In genomic region chr7:119964065-119964464, GRCh38 we compare ENCODE assay signal across 26 cellular contexts.
"Had no signal": no experiment of that assay in that cellular context is flagged by ENCODE, and none has a peak within 500 bp of the region (broad histone marks: within the 10 kb centered on the region; RNA-seq: fewer than 3 reads in every experiment).

No MANE protein-coding gene starts in this region.

- H3K27me3 ChIP-seq: breast epithelium, SJCRH30 had no signal

- H3K9me3 Mint-ChIP-seq: activated CD4-positive, alpha-beta memory T cell treated with anti-CD3 and anti-CD28 coated beads for 36 hours; activated CD4-positive, alpha-beta T cell treated with anti-CD3 and anti-CD28 coated beads, Interleukin-2, amount 10 ng/mL, durations not matched to agents 7 days and 5 days; activated naive CD4-positive, alpha-beta T cell treated with anti-CD3 and anti-CD28 coated beads for 36 hours; activated T-helper 17 cell treated with anti-CD3 and anti-CD28 coated beads, Interleukin-2, amount 50 U/mL, for 72 hours had no signal

- H3K4me1 Mint-ChIP-seq: activated CD4-positive, alpha-beta T cell treated with anti-CD3 and anti-CD28 coated beads, Interleukin-2, amount 10 ng/mL, durations not matched to agents 7 days and 5 days; activated T-helper 17 cell treated with anti-CD3 and anti-CD28 coated beads, Interleukin-2, amount 50 U/mL, for 72 hours had no signal

- H3K27me3 Mint-ChIP-seq: activated CD4-positive, alpha-beta memory T cell treated with anti-CD3 and anti-CD28 coated beads for 36 hours; activated CD4-positive, alpha-beta T cell treated with anti-CD3 and anti-CD28 coated beads, Interleukin-2, amount 10 ng/mL, durations not matched to agents 7 days and 5 days; activated naive CD8-positive, alpha-beta T cell; activated T-helper 17 cell treated with anti-CD3 and anti-CD28 coated beads, Interleukin-2, amount 50 U/mL, for 72 hours had no signal

- H3K36me3 ChIP-seq: breast epithelium, SJCRH30 had no signal

- ATAC-seq: activated T-helper 17 cell treated with anti-CD3 and anti-CD28 coated beads, Interleukin-2, amount 50 U/mL, for 72 hours; Panc1; Right ventricle myocardium inferior had no signal

- DNase-seq: activated CD4-positive, alpha-beta memory T cell treated with anti-CD3 and anti-CD28 coated beads for 36 hours; activated CD4-positive, alpha-beta T cell treated with anti-CD3 and anti-CD28 coated beads, Interleukin-2, amount 10 ng/mL, durations not matched to agents 7 days and 5 days; activated CD4-positive, CD25-positive, alpha-beta regulatory T cell; activated CD8-positive, alpha-beta memory T cell treated with anti-CD3 and anti-CD28 coated beads for 24 hours; activated gamma-delta T cell; activated naive CD4-positive, alpha-beta T cell treated with anti-CD3 and anti-CD28 coated beads for 36 hours; activated T-cell treated with anti-CD3 and anti-CD28 coated beads for 4 hours; activated T-cell treated with anti-CD3 and anti-CD28 coated beads, Interleukin-2, amount 50 U/mL, for 48 hours; amygdala; central memory CD4-positive, alpha-beta T cell; NCI-H1105 treated with DMSO at 0.1 percent for 48 hours; NCI-H1436 treated with DMSO at 0.1 percent for 48 hours; NCI-H187; NCI-H2081; NCI-H446; NCI-H526; NCI-H774; SJCRH30; SK-N-SH; T-helper 1 cell had no signal

- H3K36me3 Mint-ChIP-seq: activated CD4-positive, alpha-beta memory T cell treated with anti-CD3 and anti-CD28 coated beads for 36 hours; activated naive CD8-positive, alpha-beta T cell had no signal

- H3K4me3 ChIP-seq: breast epithelium, SJCRH30 had no signal

- H3K27ac ChIP-seq: breast epithelium, VCaP had no signal

- H3K4me3 Mint-ChIP-seq: activated CD4-positive, alpha-beta memory T cell treated with anti-CD3 and anti-CD28 coated beads for 36 hours; activated CD4-positive, alpha-beta T cell treated with anti-CD3 and anti-CD28 coated beads, Interleukin-2, amount 10 ng/mL, durations not matched to agents 7 days and 5 days; activated naive CD4-positive, alpha-beta T cell treated with anti-CD3 and anti-CD28 coated beads for 36 hours; activated naive CD8-positive, alpha-beta T cell; activated T-helper 17 cell treated with anti-CD3 and anti-CD28 coated beads, Interleukin-2, amount 50 U/mL, for 72 hours had no signal

- H3K4me1 ChIP-seq: breast epithelium had no signal

- H3K9ac ChIP-seq: SK-N-SH had no signal

- H3K4me2 ChIP-seq: SK-N-SH had no signal

- H3K9me3 ChIP-seq: breast epithelium, SJCRH30, SK-N-SH had no signal

- H3K27ac Mint-ChIP-seq: activated CD4-positive, alpha-beta memory T cell treated with anti-CD3 and anti-CD28 coated beads for 36 hours; activated CD4-positive, alpha-beta T cell treated with anti-CD3 and anti-CD28 coated beads, Interleukin-2, amount 10 ng/mL, durations not matched to agents 7 days and 5 days; activated naive CD4-positive, alpha-beta T cell treated with anti-CD3 and anti-CD28 coated beads for 36 hours; activated naive CD8-positive, alpha-beta T cell; activated T-helper 17 cell treated with anti-CD3 and anti-CD28 coated beads, Interleukin-2, amount 50 U/mL, for 72 hours had no signal
